ENCODE assay signal across 19 cellular contexts in the genomic region with DNA sequence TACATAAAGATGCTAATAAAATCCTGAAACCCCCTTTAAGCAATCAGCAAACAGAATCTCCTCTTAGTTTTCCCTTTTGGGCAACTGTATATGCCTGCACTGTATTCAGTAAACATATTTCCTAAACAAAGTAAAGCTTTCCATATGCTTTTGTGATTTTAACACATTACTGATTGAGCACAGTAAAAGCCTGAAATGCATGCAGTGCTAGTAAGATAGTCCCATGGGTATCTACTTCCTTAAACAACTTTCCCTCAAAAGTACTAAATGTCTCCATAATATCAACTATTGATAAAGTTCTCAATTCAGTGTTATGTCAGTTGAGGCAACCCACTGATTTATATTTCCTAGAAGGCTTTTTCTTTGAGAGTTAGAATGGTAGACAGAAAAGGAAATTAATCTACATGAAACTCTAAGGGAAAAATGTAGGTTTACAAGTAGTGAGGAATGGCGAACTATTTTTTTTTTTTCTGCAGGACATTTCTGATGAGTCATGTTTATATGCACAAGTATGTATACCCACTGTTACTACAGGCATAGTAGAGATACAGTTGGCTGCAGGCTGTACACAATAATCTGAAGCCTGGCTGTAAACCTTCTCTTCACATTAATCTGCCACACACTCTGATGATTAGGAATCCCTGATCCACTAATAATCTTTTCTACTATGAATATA. TPM values are rescaled to one million over a fixed set of nuclear protein-coding genes. Genes with fewer than 3 reads are reported as not detected.
A peak's percentile ranks its signal among the peaks of the same experiment; 100 is the strongest.
DNase-seq lines count a peak whose midpoint lies in the region; ATAC-seq, FAIRE-seq and TF ChIP-seq lines count a peak whose summit lies in the region.
"Had no signal": no experiment of that assay in that cellular context is flagged by ENCODE, and none has a peak within 500 bp of the region (broad histone marks: within the 10 kb centered on the region; RNA-seq: fewer than 3 reads in every experiment).

No MANE protein-coding gene starts in this region.

- in situ Hi-C loops in HAP-1 (cut with MboI; ENCODE audit: low sequenced_read_pairs) = no loop called here

- no peaks in the 10 kb centered on the region for H3K36me3 ChIP-seq in ACC112 (ENCODE audit: insufficient read depth, low read length)
- no peaks in the 10 kb centered on the region for H3K36me3 ChIP-seq in RWPE2 (ENCODE audit: low read depth)
- no peaks in the 10 kb centered on the region for H3K36me3 ChIP-seq in vagina
- H3K36me3 ChIP-seq in HAP-1 (replicated peaks) = no peaks in the 10 kb centered on the region
- H3K36me3 ChIP-seq: heart right ventricle, ovary had no signal

- H3K27me3 ChIP-seq in ACC112 (ENCODE audit: insufficient read depth, low read length) (no peaks in the 10 kb centered on the region), RWPE2 (ENCODE audit: insufficient read depth, poor library complexity, severe bottlenecking) (no peaks in the 10 kb centered on the region), vagina (no peaks in the 10 kb centered on the region), HAP-1 (ENCODE audit: low read depth) (no peaks in the 10 kb centered on the region)
- H3K27me3 ChIP-seq: heart right ventricle, ovary had no signal

- H3K4me1 ChIP-seq in ACC112 (ENCODE audit: control insufficient read depth, insufficient read depth, low read length, unreplicated experiment) = peaks cover 15% of the 10 kb centered on the region
- H3K4me1 ChIP-seq in RWPE2 (ENCODE audit: insufficient read depth, poor library complexity, severe bottlenecking) = peaks cover 13% of the 10 kb centered on the region
- H3K4me1 ChIP-seq in vagina = peaks cover 10% of the 10 kb centered on the region
- H3K4me1 ChIP-seq in HAP-1 = peaks cover under 1% of the 10 kb centered on the region

- H3K27ac ChIP-seq in ACC112 (ENCODE audit: low read depth, low read length) (no peak overlapping the region), RWPE2 (ENCODE audit: poor library complexity, severe bottlenecking) (no peak overlapping the region), vagina (no peak overlapping the region)
- H3K27ac ChIP-seq: heart right ventricle, ovary, skin epidermis had no signal

- TF ChIP-seq POLR2A in H54 (IDR thresholded peaks at IDR 0.05; ENCODE audit: low read depth, low read length) = no peak
- TF ChIP-seq POLR2A in vagina (IDR thresholded peaks at IDR 0.05) = no peak

- ATAC-seq in RWPE2 (ENCODE audit: low read depth) (peak; percentile 52; the same call in 1 of the 3 replicates), HG03097 (IDR thresholded peaks at IDR 0.05; ENCODE audit: low FRiP score, unreplicated experiment) (no peak)
- ATAC-seq: stimulated activated naive CD8-positive, alpha-beta T cell treated with anti-CD3 and anti-CD28 coated beads, Interleukin-15, Interleukin-2, amounts not matched to agents 100 U/mL and 50 U/mL, for 24 hours had no signal

- no peaks in the 10 kb centered on the region for H3K9me3 ChIP-seq in RWPE2 (ENCODE audit: severe bottlenecking)
- H3K9me3 ChIP-seq in vagina = no peaks in the 10 kb centered on the region
- H3K9me3 ChIP-seq in HAP-1 = no peaks in the 10 kb centered on the region; the same call in 1 of the 2 replicates
- H3K9me3 ChIP-seq: ovary had no signal

- intact Hi-C loops in vagina (cut with DNase I) = no loop called here

- peak overlapping the region; percentile 91 for H2AFZ ChIP-seq in ACC112 (ENCODE audit: low read length, unreplicated experiment)

- TF ChIP-seq CTCF in RWPE2 (IDR thresholded peaks at IDR 0.05; ENCODE audit: poor library complexity, severe bottlenecking) = no peak
- TF ChIP-seq CTCF in fibroblast of the aortic adventitia (IDR thresholded peaks at IDR 0.05; ENCODE audit: insufficient read depth, low read length) = no peak
- no peak for TF ChIP-seq CTCF in vagina (IDR thresholded peaks at IDR 0.05)

- no peak overlapping the region; the same call in 1 of the 2 replicates for H3K4me3 ChIP-seq in ACC112 (ENCODE audit: low read depth, low read length)
- no peak overlapping the region for H3K4me3 ChIP-seq in RWPE2 (ENCODE audit: severe bottlenecking)
- H3K4me3 ChIP-seq in fibroblast of the aortic adventitia (ENCODE audit: low read depth, low read length) = no peak overlapping the region
- no peak overlapping the region for H3K4me3 ChIP-seq in vagina
- no peak overlapping the region for H3K4me3 ChIP-seq in HAP-1
- H3K4me3 ChIP-seq: heart right ventricle, ovary, skin epidermis had no signal

- DNase-seq in H54 (ENCODE audit: insufficient read length, low spot score) (no peak), RWPE2 (ENCODE audit: low spot score) (no peak), fibroblast of the aortic adventitia (ENCODE audit: low read depth) (peak; percentile 10), vagina (ENCODE audit: extremely low spot score in 2 of 2) (no peak), GF-D8 (lab: John Stamatoyannopoulos, UW) (no peak), HAP-1 (ENCODE audit: low spot score in 2 of 2) (no peak)
- DNase-seq: activated CD4-positive, alpha-beta T cell treated with anti-CD3 and anti-CD28 coated beads for 48 hours; activated naive CD8-positive, alpha-beta T cell treated with anti-CD3 and anti-CD28 coated beads, Interleukin-2, amount 10 ng/mL, durations not matched to agents 7 days and 5 days; heart right ventricle; kidney glomerular epithelial cell; midbrain; NCI-H510A; ovary; RPMI8226; stimulated activated naive CD8-positive, alpha-beta T cell treated with anti-CD3 and anti-CD28 coated beads, Interleukin-15, Interleukin-2, amounts not matched to agents 100 U/mL and 50 U/mL, for 24 hours; T-helper 2 cell had no signal

- H3K79me2 ChIP-seq in ACC112 (ENCODE audit: control insufficient read depth, insufficient read depth, low read length, unreplicated experiment) = no peaks in the 10 kb centered on the region

- FAIRE-seq in H54 (lab: Jason Lieb, UNC) = peak; percentile 45

RNA-seq across cellular contexts. Expression of gene CEP120, which starts 31.2 kb away (rescaled TPM):
- 7.9 and 30.6 TPM in 2 replicates for total RNA-seq in fibroblast of the aortic adventitia (ENCODE audit: low replicate concordance)
- total RNA-seq in vagina = 16.9 TPM

RNA-seq across cellular contexts. Expression of gene CSNK1G3, which starts 57.6 kb away (rescaled TPM):
- total RNA-seq in fibroblast of the aortic adventitia (ENCODE audit: low replicate concordance) (71.0 and 73.8 TPM in 2 replicates), vagina (34.4 TPM)
